10 cellular contexts compared by ENCODE assay signal in genomic region chr2:100013892-100014677, GRCh38.
DNase-seq lines count a peak whose midpoint lies in the region; ATAC-seq and TF ChIP-seq lines count a peak whose summit lies in the region.
"Had no signal": no experiment of that assay in that cellular context is flagged by ENCODE, and none has a peak within 500 bp of the region (broad histone marks: within the 10 kb centered on the region; RNA-seq: fewer than 3 reads in every experiment).

No MANE protein-coding gene starts in this region.

- no peak overlapping the region for H2BK5ac ChIP-seq in trophoblast cell (ENCODE audit: low read depth, low read length, poor library complexity)

- H2BK12ac ChIP-seq in trophoblast cell (ENCODE audit: low read length), result peak overlapping the region; percentile 67

- no peaks in the 10 kb centered on the region for H3K9me2 ChIP-seq in GM23248 (ENCODE audit: insufficient read depth)

- TF ChIP-seq CTCF in gastroesophageal sphincter (IDR thresholded peaks at IDR 0.05), result peak in 2 of 4 experiments; percentile 23 to 33

- H2BK120ac ChIP-seq in trophoblast cell (ENCODE audit: insufficient read depth, low read length, poor library complexity), result peak overlapping the region; percentile 83

- H3K36me3 ChIP-seq in GM23248 (ENCODE audit: low read depth) (no peaks in the 10 kb centered on the region), gastroesophageal sphincter (no peaks in the 10 kb centered on the region), trophoblast cell (ENCODE audit: control insufficient read depth in 1 of 2, insufficient read depth in 2 of 2, low read length in 2 of 2) (no peaks in the 10 kb centered on the region)

- H2AK5ac ChIP-seq in trophoblast cell (ENCODE audit: low read length), result no peak overlapping the region

- peaks cover 66% of the 10 kb centered on the region for H3F3A ChIP-seq in GM23248 (ENCODE audit: insufficient read depth)

- H3K18ac ChIP-seq in trophoblast cell (ENCODE audit: low read length), result no peak overlapping the region

- H4K91ac ChIP-seq in trophoblast cell (ENCODE audit: low read depth, low read length), result peak overlapping the region; percentile 53

- peaks cover 5% of the 10 kb centered on the region for H3K79me1 ChIP-seq in trophoblast cell (ENCODE audit: low read length)

- H3K14ac ChIP-seq in trophoblast cell (ENCODE audit: low read length), result no peak overlapping the region

- peak; percentile 98 for DNase-seq in GM23248
- DNase-seq in SW480 (ENCODE audit: low spot score), result peak; percentile 94
- peak; percentile 69 to 74 for DNase-seq in trophoblast cell
- no peak for DNase-seq in Ammon's horn (ENCODE audit: low spot score)
- no peak for DNase-seq in RPMI8226
- DNase-seq: central memory CD4-positive, alpha-beta T cell; T-helper 2 cell had no signal

- no peak overlapping the region for H3K23ac ChIP-seq in trophoblast cell (ENCODE audit: low read length)

- no peaks in the 10 kb centered on the region for H3K27me3 ChIP-seq in GM23248 (replicated peaks; ENCODE audit: insufficient read depth)
- no peaks in the 10 kb centered on the region for H3K27me3 ChIP-seq in gastroesophageal sphincter
- H3K27me3 ChIP-seq in trophoblast cell (ENCODE audit: insufficient read depth, low read length), result no peaks in the 10 kb centered on the region

- ATAC-seq in gastroesophageal sphincter (peak; percentile 61), HG02870 (IDR thresholded peaks at IDR 0.05; ENCODE audit: unreplicated experiment) (no peak), GM19455 (IDR thresholded peaks at IDR 0.05; ENCODE audit: unreplicated experiment) (no peak)

- H4K8ac ChIP-seq in trophoblast cell (ENCODE audit: low read depth, low read length), result no peak overlapping the region

- no peak overlapping the region for H3K4ac ChIP-seq in trophoblast cell (ENCODE audit: low read depth, low read length)

- WGBS in GM23248 (ENCODE audit: low coverage in 1 of 2, low lambda C conversion rate in 2 of 2, missing lambda C conversion rate in 2 of 2), 2 experiments, result 46 to 48% methylated on average over 5 of the region's 5 CpGs
- 55 to 80% methylated on average over 4 to 5 of the region's 5 CpGs for WGBS in gastroesophageal sphincter (ENCODE audit: low coverage in 1 of 2), 2 donors
- WGBS in trophoblast cell (ENCODE audit: extremely low coverage, insufficient coverage, insufficient read length), result no CpG with 5 or more reads among the region's 5 CpGs

- H3K4me3 ChIP-seq in GM23248, result 0 out of 2 replicates have a peak overlapping the region, but pooled peaks have one; percentile 7
- H3K4me3 ChIP-seq in gastroesophageal sphincter, result no peak overlapping the region
- H3K4me3 ChIP-seq in trophoblast cell (ENCODE audit: low read depth, low read length), result no peak overlapping the region

- H3K79me2 ChIP-seq in GM23248 (ENCODE audit: insufficient read depth), result no peaks in the 10 kb centered on the region
- H3K79me2 ChIP-seq in trophoblast cell (ENCODE audit: control insufficient read depth, insufficient read depth, low read length, poor library complexity), result peaks cover 2% of the 10 kb centered on the region

- no peak for TF ChIP-seq EP300 in gastroesophageal sphincter (IDR thresholded peaks at IDR 0.05)

- TF ChIP-seq POLR2A in gastroesophageal sphincter (IDR thresholded peaks at IDR 0.05), result no peak

- no peaks in the 10 kb centered on the region for H4K20me1 ChIP-seq in GM23248 (ENCODE audit: insufficient read depth)

- in situ Hi-C loops in GM23248 (cut with MboI), result no loop called here

- H3K9ac ChIP-seq in GM23248 (peak overlapping the region; percentile 80), trophoblast cell (ENCODE audit: low read length) (no peak overlapping the region)

- H4K12ac ChIP-seq in trophoblast cell (ENCODE audit: low read depth, low read length), result no peak overlapping the region

- H3K4me1 ChIP-seq in GM23248 (ENCODE audit: insufficient read depth) (peaks cover 76% of the 10 kb centered on the region), gastroesophageal sphincter (peaks cover 2 to 49% (median 14%) of the 10 kb centered on the region in 3 donors), trophoblast cell (ENCODE audit: control insufficient read depth in 1 of 2, insufficient read depth in 2 of 2, low read length in 2 of 2) (peaks cover 4 to 9% of the 10 kb centered on the region in 2 experiments)

- H3K27ac ChIP-seq in GM23248, result peak overlapping the region; percentile 97
- no peak overlapping the region for H3K27ac ChIP-seq in gastroesophageal sphincter
- H3K27ac ChIP-seq in trophoblast cell (ENCODE audit: low read depth, low read length), result no peak overlapping the region

- H2AFZ ChIP-seq in GM23248, result peak overlapping the region; percentile 54
- no peak overlapping the region for H2AFZ ChIP-seq in trophoblast cell (ENCODE audit: insufficient read depth, low read length, poor library complexity)

- peak overlapping the region; percentile 59 for H3K4me2 ChIP-seq in GM23248 (ENCODE audit: unreplicated experiment)
- no peak overlapping the region for H3K4me2 ChIP-seq in trophoblast cell (ENCODE audit: low read length)

- H3K9me3 ChIP-seq in GM23248 (ENCODE audit: low read depth) (no peaks in the 10 kb centered on the region), gastroesophageal sphincter (no peaks in the 10 kb centered on the region), trophoblast cell (ENCODE audit: insufficient read depth, low read depth, low read length) (peaks cover 13% of the 10 kb centered on the region)

Comparison
In these comparisons a context has a peak if more than half of its experiments do, and no peak if none do; other contexts are left out.
1. DNase-seq: peak in GM23248 (single experiment), SW480 (single experiment) and trophoblast cell (2 of 2); none in Ammon's horn (single experiment) and RPMI8226 (single experiment).